In the genomic region with DNA sequence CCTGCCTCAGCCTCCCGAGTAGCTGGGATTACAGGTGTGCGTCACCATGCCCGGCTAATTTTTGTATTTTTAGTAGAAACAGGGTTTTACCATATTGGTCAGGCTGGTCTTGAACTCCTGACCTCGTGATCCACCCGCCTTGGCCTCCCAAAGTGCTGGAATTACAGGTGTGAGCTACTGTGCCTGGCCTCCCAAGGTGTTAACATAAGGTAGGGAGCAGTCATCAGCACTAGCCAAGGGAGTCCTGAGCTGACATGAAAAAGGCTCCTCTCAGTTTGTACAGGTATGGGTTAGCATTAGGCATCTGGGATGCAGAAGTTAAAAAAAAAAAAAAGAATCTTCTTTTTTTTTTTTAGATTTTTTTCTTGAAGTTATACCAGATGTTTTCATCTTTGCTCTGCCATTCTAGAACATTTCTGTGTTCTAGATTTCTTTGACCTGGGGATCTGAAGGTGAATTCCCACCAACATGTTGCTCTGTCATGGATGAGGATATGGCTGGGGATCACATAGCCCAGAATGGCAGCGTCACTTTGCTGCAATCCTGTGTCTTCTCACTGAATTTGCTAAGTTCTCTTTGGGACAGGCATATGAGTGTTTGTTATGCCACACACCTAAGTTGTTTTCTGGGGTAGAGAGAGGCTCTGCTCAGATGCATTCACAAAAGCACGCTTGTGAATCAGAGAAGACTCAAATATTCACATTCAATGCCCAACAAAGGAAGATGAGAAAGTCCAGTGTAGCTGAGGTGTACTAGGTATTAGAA, we compare ENCODE assay signal across 28 cellular contexts. TPM values are rescaled to one million over a fixed set of nuclear protein-coding genes. Genes with fewer than 3 reads are reported as not detected.
A peak's percentile ranks its signal among the peaks of the same experiment; 100 is the strongest.
DNase-seq lines count a peak whose midpoint lies in the region; ATAC-seq and TF ChIP-seq lines count a peak whose summit lies in the region.
"Had no signal": no experiment of that assay in that cellular context is flagged by ENCODE, and none has a peak within 500 bp of the region (broad histone marks: within the 10 kb centered on the region; RNA-seq: fewer than 3 reads in every experiment).

No MANE protein-coding gene starts in this region.

- WGBS in heart left ventricle, 4 donors: 81 to 91% (median 83%) methylated on average over 7 of the region's 7 CpGs

- no peaks in the 10 kb centered on the region for H3K4me1 ChIP-seq in naive thymus-derived CD4-positive, alpha-beta T cell (ENCODE audit: control insufficient read depth in 2 of 2, insufficient read depth in 2 of 2, low read length in 2 of 2)
- no peaks in the 10 kb centered on the region for H3K4me1 ChIP-seq in heart left ventricle
- H3K4me1 ChIP-seq: neural progenitor cell, sigmoid colon, SJSA1, upper lobe of right lung had no signal

- TF ChIP-seq POLR2A in heart left ventricle (IDR thresholded peaks at IDR 0.05): no peak

- no peak overlapping the region for H3K4me3 ChIP-seq in naive thymus-derived CD4-positive, alpha-beta T cell (ENCODE audit: low read length)
- no peak overlapping the region for H3K4me3 ChIP-seq in heart left ventricle
- H3K4me3 ChIP-seq: lung, mucosa of descending colon, neural progenitor cell, sigmoid colon, SJSA1, upper lobe of right lung had no signal

- H3K4me3 Mint-ChIP-seq in CD4-positive, alpha-beta T cell: no peak overlapping the region
- H3K4me3 Mint-ChIP-seq in activated CD8-positive, alpha-beta T cell treated with anti-CD3 and anti-CD28 coated beads for 36 hours: no peak overlapping the region
- no peak overlapping the region for H3K4me3 Mint-ChIP-seq in naive thymus-derived CD4-positive, alpha-beta T cell
- H3K4me3 Mint-ChIP-seq: neural progenitor cell had no signal

- POLR2A ChIA-PET in CD4-positive, alpha-beta T cell (lab: Charles Lee): no interaction called here
- POLR2A ChIA-PET in activated CD8-positive, alpha-beta T cell treated with anti-CD3 and anti-CD28 coated beads for 36 hours (lab: Charles Lee): no interaction called here
- POLR2A ChIA-PET in naive thymus-derived CD4-positive, alpha-beta T cell (lab: Charles Lee): no interaction called here

- no peaks in the 10 kb centered on the region for H3K27me3 ChIP-seq in CD4-positive, alpha-beta T cell (ENCODE audit: control insufficient read depth, insufficient read depth, low read length)
- no peaks in the 10 kb centered on the region for H3K27me3 ChIP-seq in naive thymus-derived CD4-positive, alpha-beta T cell (ENCODE audit: control insufficient read depth in 2 of 2, insufficient read depth in 2 of 2, low read length in 2 of 2)
- H3K27me3 ChIP-seq in heart left ventricle: no peaks in the 10 kb centered on the region
- H3K27me3 ChIP-seq: neural progenitor cell, sigmoid colon, SJSA1, upper lobe of right lung had no signal

- no peaks in the 10 kb centered on the region for H3K36me3 Mint-ChIP-seq in CD4-positive, alpha-beta T cell (ENCODE audit: low read depth)
- H3K36me3 Mint-ChIP-seq in activated CD8-positive, alpha-beta T cell treated with anti-CD3 and anti-CD28 coated beads for 36 hours (ENCODE audit: low read depth): no peaks in the 10 kb centered on the region
- no peaks in the 10 kb centered on the region for H3K36me3 Mint-ChIP-seq in naive thymus-derived CD4-positive, alpha-beta T cell
- H3K36me3 Mint-ChIP-seq: neural progenitor cell had no signal

- intact Hi-C loops in CD4-positive, alpha-beta T cell (cut with DNase I, micrococcal nuclease): no loop called here
- intact Hi-C loops in activated CD8-positive, alpha-beta T cell treated with anti-CD3 and anti-CD28 coated beads for 36 hours (cut with micrococcal nuclease): no loop called here
- intact Hi-C loops in naive thymus-derived CD4-positive, alpha-beta T cell (cut with micrococcal nuclease): loop anchor here in 1 of 2 donors (5.0 kb wide), 1 partner anchor 63 kb away; the partner anchor contains the start of gene GAR1
- intact Hi-C loops in heart left ventricle (cut with DNase I): no loop called here

- peaks cover 5% of the 10 kb centered on the region for H3K27me3 Mint-ChIP-seq in CD4-positive, alpha-beta T cell
- H3K27me3 Mint-ChIP-seq in activated CD8-positive, alpha-beta T cell treated with anti-CD3 and anti-CD28 coated beads for 36 hours: no peaks in the 10 kb centered on the region
- H3K27me3 Mint-ChIP-seq in naive thymus-derived CD4-positive, alpha-beta T cell: peaks cover 0 to 13% (median 6%) of the 10 kb centered on the region in 5 donors

- no peaks in the 10 kb centered on the region for H3K36me3 ChIP-seq in naive thymus-derived CD4-positive, alpha-beta T cell (ENCODE audit: control insufficient read depth in 2 of 3, insufficient read depth in 3 of 3, low read length in 3 of 3)
- H3K36me3 ChIP-seq in heart left ventricle: peaks cover 0 to 4% (median 0%) of the 10 kb centered on the region in 9 donors
- H3K36me3 ChIP-seq: neural progenitor cell, sigmoid colon, SJSA1, upper lobe of right lung had no signal

- DNase-seq in NOMO-1 treated with DMSO at 0.1 percent for 48 hours (lab: John Stamatoyannopoulos, UW; ENCODE audit: unreplicated experiment) (peak; percentile 52), NOMO-1 treated with dmso at 0.1 percent for 144 hours (lab: John Stamatoyannopoulos, UW; ENCODE audit: unreplicated experiment) (no peak), NCI-H1417 (lab: John Stamatoyannopoulos, UW) (no peak), heart left ventricle (no peak)
- DNase-seq in CD4-positive, alpha-beta T cell: no peak
- DNase-seq in activated CD8-positive, alpha-beta T cell treated with anti-CD3 and anti-CD28 coated beads for 36 hours: peak; percentile 16
- peak in 6 of 9 donors; percentile 10 to 53 (median 36) for DNase-seq in naive thymus-derived CD4-positive, alpha-beta T cell
- DNase-seq: 8988T; activated CD4-positive, alpha-beta T cell treated with anti-CD3 and anti-CD28 coated beads for 4 hours; activated naive CD4-positive, alpha-beta T cell treated with Interleukin-2 at 50 U/mL for 16 hours; AML-193; aorta; dermis blood vessel endothelial cell; DMS53; GF-D8; islet precursor cell; mucosa of descending colon; NCI-H1694 treated with DMSO at 0.1 percent for 48 hours; NCI-H526; sigmoid colon; stimulated activated CD8-positive, alpha-beta memory T cell treated with anti-CD3 and anti-CD28 coated beads, Interleukin-4, amount 100 ng/mL, for 48 hours; substantia nigra; upper lobe of right lung had no signal

- H3K9me3 ChIP-seq in CD4-positive, alpha-beta T cell (ENCODE audit: control insufficient read depth, low read length): no peaks in the 10 kb centered on the region
- no peaks in the 10 kb centered on the region for H3K9me3 ChIP-seq in naive thymus-derived CD4-positive, alpha-beta T cell (ENCODE audit: control insufficient read depth in 2 of 3, low read length in 3 of 3)
- no peaks in the 10 kb centered on the region for H3K9me3 ChIP-seq in heart left ventricle
- H3K9me3 ChIP-seq: mucosa of descending colon, sigmoid colon, SJSA1, upper lobe of right lung had no signal

- CTCF ChIA-PET in CD4-positive, alpha-beta T cell (lab: Charles Lee): no interaction called here
- CTCF ChIA-PET in activated CD8-positive, alpha-beta T cell treated with anti-CD3 and anti-CD28 coated beads for 36 hours (lab: Charles Lee): interaction anchor here (0.9 to 1.0 kb wide), 2 partner anchors 11 to 321 kb away, joined by 3 read pairs; no protein-coding TSS in a partner anchor
- CTCF ChIA-PET in naive thymus-derived CD4-positive, alpha-beta T cell (lab: Charles Lee): no interaction called here

- H3K9me3 Mint-ChIP-seq in CD4-positive, alpha-beta T cell: no peaks in the 10 kb centered on the region
- H3K9me3 Mint-ChIP-seq in activated CD8-positive, alpha-beta T cell treated with anti-CD3 and anti-CD28 coated beads for 36 hours: no peaks in the 10 kb centered on the region
- H3K9me3 Mint-ChIP-seq in naive thymus-derived CD4-positive, alpha-beta T cell: peaks cover 0 to 2% (median 0%) of the 10 kb centered on the region in 11 donors
- H3K9me3 Mint-ChIP-seq: neural progenitor cell had no signal

- H3K27ac Mint-ChIP-seq in CD4-positive, alpha-beta T cell: no peak overlapping the region
- no peak overlapping the region for H3K27ac Mint-ChIP-seq in activated CD8-positive, alpha-beta T cell treated with anti-CD3 and anti-CD28 coated beads for 36 hours
- peak overlapping the region in 3 of 9 donors; percentile 21 to 48 (median 29) for H3K27ac Mint-ChIP-seq in naive thymus-derived CD4-positive, alpha-beta T cell
- H3K27ac Mint-ChIP-seq: neural progenitor cell had no signal

- H3K4me1 Mint-ChIP-seq in CD4-positive, alpha-beta T cell (ENCODE audit: low read depth): no peaks in the 10 kb centered on the region
- H3K4me1 Mint-ChIP-seq in activated CD8-positive, alpha-beta T cell treated with anti-CD3 and anti-CD28 coated beads for 36 hours (ENCODE audit: low read depth): no peaks in the 10 kb centered on the region
- H3K4me1 Mint-ChIP-seq in naive thymus-derived CD4-positive, alpha-beta T cell: no peaks in the 10 kb centered on the region
- H3K4me1 Mint-ChIP-seq: neural progenitor cell had no signal

- peak; percentile 87 for ATAC-seq in CD4-positive, alpha-beta T cell (ENCODE audit: poor library complexity)
- peak; percentile 86 for ATAC-seq in activated CD8-positive, alpha-beta T cell treated with anti-CD3 and anti-CD28 coated beads for 36 hours
- ATAC-seq in naive thymus-derived CD4-positive, alpha-beta T cell: peak; percentile 10
- ATAC-seq in GM21529 (IDR thresholded peaks at IDR 0.05; ENCODE audit: unreplicated experiment) (no peak), heart left ventricle (no peak)
- ATAC-seq: mucosa of descending colon, upper lobe of right lung had no signal

- TF ChIP-seq CTCF in CD4-positive, alpha-beta T cell (IDR thresholded peaks at IDR 0.05): no peak
- TF ChIP-seq CTCF in activated CD8-positive, alpha-beta T cell treated with anti-CD3 and anti-CD28 coated beads for 36 hours (IDR thresholded peaks at IDR 0.05): no peak
- no peak for TF ChIP-seq CTCF in heart left ventricle (IDR thresholded peaks at IDR 0.05)

- no peak overlapping the region for H3K27ac ChIP-seq in CD4-positive, alpha-beta T cell (ENCODE audit: low read depth, low read length)
- H3K27ac ChIP-seq in naive thymus-derived CD4-positive, alpha-beta T cell (ENCODE audit: low read depth, low read length): no peak overlapping the region
- no peak overlapping the region for H3K27ac ChIP-seq in heart left ventricle
- H3K27ac ChIP-seq: KMS-11, neural progenitor cell, sigmoid colon, SJSA1, upper lobe of right lung had no signal

RNA-seq across cellular contexts. Expression of gene PLA2G12A, which starts 24.4 kb away (rescaled TPM):
- 10 to 100 TPM in 1 of 2 experiments, 1 to 10 TPM in 1; 9.6 to 10.5 TPM for total RNA-seq in CD4-positive, alpha-beta T cell
- total RNA-seq in activated CD8-positive, alpha-beta T cell treated with anti-CD3 and anti-CD28 coated beads for 36 hours: 10 to 100 TPM; 32.0 to 35.6 TPM
- total RNA-seq in naive thymus-derived CD4-positive, alpha-beta T cell: 10 to 100 TPM; 11.5 to 15.4 (median 14.5) TPM
- 10 to 100 TPM; 47.8 to 48.4 TPM for polyA plus RNA-seq in naive thymus-derived CD4-positive, alpha-beta T cell
- 10 to 100 TPM; 32.6 to 68.5 (median 58.5) TPM for total RNA-seq in heart left ventricle
- polyA plus RNA-seq in heart left ventricle: 10 to 100 TPM; 15.7 to 22.5 TPM

RNA-seq across cellular contexts. Expression of gene CFI, which starts 47.5 kb away (rescaled TPM):
- total RNA-seq in CD4-positive, alpha-beta T cell: not detected
- total RNA-seq in activated CD8-positive, alpha-beta T cell treated with anti-CD3 and anti-CD28 coated beads for 36 hours: not detected
- not detected for total RNA-seq in naive thymus-derived CD4-positive, alpha-beta T cell
- polyA plus RNA-seq in naive thymus-derived CD4-positive, alpha-beta T cell: not detected
- total RNA-seq in heart left ventricle: 10 to 100 TPM in 3 of 9 donors, 1 to 10 TPM in 6; 6.2 to 52.0 (median 9.0) TPM
- 10 to 100 TPM in 1 of 2 donors, 1 to 10 TPM in 1; 6.3 to 11.2 TPM for polyA plus RNA-seq in heart left ventricle

RNA-seq across cellular contexts. Expression of gene CASP6, which starts 51.0 kb away (rescaled TPM):
- total RNA-seq in CD4-positive, alpha-beta T cell: 1 to 10 TPM; 5.4 to 5.5 TPM
- 10 to 100 TPM; 19.1 to 28.3 TPM for total RNA-seq in activated CD8-positive, alpha-beta T cell treated with anti-CD3 and anti-CD28 coated beads for 36 hours
- 10 to 100 TPM in 4 of 5 experiments, 1 to 10 TPM in 1; 9.3 to 29.9 (median 23.6) TPM for total RNA-seq in naive thymus-derived CD4-positive, alpha-beta T cell
- polyA plus RNA-seq in naive thymus-derived CD4-positive, alpha-beta T cell: 10 to 100 TPM; 63.1 to 85.8 TPM
- total RNA-seq in heart left ventricle: 10 to 100 TPM in 1 of 9 donors, 1 to 10 TPM in 8; 3.5 to 16.4 (median 6.5) TPM
- polyA plus RNA-seq in heart left ventricle: 1 to 10 TPM; 4.4 to 5.7 TPM

Comparison
In these comparisons a context has a peak if more than half of its experiments do, and no peak if none do; other contexts are left out.
1. DNase-seq: peak in NOMO-1 treated with DMSO at 0.1 percent for 48 hours (single experiment), activated CD8-positive, alpha-beta T cell treated with anti-CD3 and anti-CD28 coated beads for 36 hours (single experiment) and naive thymus-derived CD4-positive, alpha-beta T cell (6 of 9); none in NOMO-1 treated with dmso at 0.1 percent for 144 hours (single experiment), CD4-positive, alpha-beta T cell (0 of 10), NCI-H1417 (0 of 3) and heart left ventricle (0 of 5).
2. ATAC-seq: peak in CD4-positive, alpha-beta T cell (single experiment), activated CD8-positive, alpha-beta T cell treated with anti-CD3 and anti-CD28 coated beads for 36 hours (single experiment) and naive thymus-derived CD4-positive, alpha-beta T cell (single experiment); none in GM21529 (single experiment) and heart left ventricle (0 of 4).
3. RNA of gene CFI, which starts 47.5 kb away (total RNA-seq): 6.2 to 52.0 TPM in heart left ventricle; not detected in CD4-positive, alpha-beta T cell, not detected in activated CD8-positive, alpha-beta T cell treated with anti-CD3 and anti-CD28 coated beads for 36 hours and not detected in naive thymus-derived CD4-positive, alpha-beta T cell; every median in the first group is over 4 times any median in the second.